Comparison of ENCODE assay signal across 2 cellular contexts in genomic region chr16:58018803-58019202, GRCh38.
TF ChIP-seq lines count a peak whose summit lies in the region.

No MANE protein-coding gene starts in this region.

TF ChIP-seq in HEK293, 187 proteins besides CTCF, POLR2A, EP300 and RAD21:
- no peak for TF ChIP-seq ZNF510 (tag by site-specific recombination; IDR thresholded peaks at IDR 0.05; ENCODE audit: insufficient replicate concordance)
- no peak for TF ChIP-seq ZNF707 (tag by site-specific recombination; IDR thresholded peaks at IDR 0.05)

TF ChIP-seq in K562, 482 proteins besides CTCF, POLR2A, EP300 and RAD21:
- TF ChIP-seq TFAP4 (CRISPR knock-in tag; IDR thresholded peaks at IDR 0.05; ENCODE audit: borderline replicate concordance) = peak; percentile 16; the same call in 1 of the 2 replicates
- TF ChIP-seq STAG1 (CRISPR knock-in tag; IDR thresholded peaks at IDR 0.05; ENCODE audit: borderline replicate concordance) = peak; percentile 30; the same call in 1 of the 2 replicates
- TF ChIP-seq ADNP (tag; IDR thresholded peaks at IDR 0.05) = no peak
- no peak for TF ChIP-seq GMEB1 (CRISPR knock-in tag; IDR thresholded peaks at IDR 0.05)
